2 cellular contexts compared by ENCODE assay signal in the genomic region with DNA sequence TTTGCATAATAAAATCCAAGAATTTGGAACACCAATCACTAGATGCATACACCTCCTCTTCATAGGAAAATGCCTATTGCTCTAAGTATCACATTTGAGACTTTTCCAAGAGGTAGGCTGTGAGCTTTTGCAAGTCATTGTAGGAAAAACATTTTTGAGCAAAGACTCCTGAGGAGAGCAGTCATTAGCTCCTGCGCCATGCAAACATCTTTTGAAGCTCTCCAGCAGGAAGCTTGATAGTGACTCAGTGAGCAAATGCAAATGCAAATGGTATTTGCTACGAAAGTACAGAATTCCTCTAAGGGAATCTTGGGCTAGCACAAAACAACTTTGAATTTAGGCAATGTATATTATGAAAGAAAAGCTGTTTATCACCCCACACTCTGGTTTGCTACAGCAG.
TF ChIP-seq lines count a peak whose summit lies in the region.

No MANE protein-coding gene starts in this region.

TF ChIP-seq in GM23338, 12 proteins besides CTCF, POLR2A, EP300 and RAD21:
- TF ChIP-seq, protein P1, sequence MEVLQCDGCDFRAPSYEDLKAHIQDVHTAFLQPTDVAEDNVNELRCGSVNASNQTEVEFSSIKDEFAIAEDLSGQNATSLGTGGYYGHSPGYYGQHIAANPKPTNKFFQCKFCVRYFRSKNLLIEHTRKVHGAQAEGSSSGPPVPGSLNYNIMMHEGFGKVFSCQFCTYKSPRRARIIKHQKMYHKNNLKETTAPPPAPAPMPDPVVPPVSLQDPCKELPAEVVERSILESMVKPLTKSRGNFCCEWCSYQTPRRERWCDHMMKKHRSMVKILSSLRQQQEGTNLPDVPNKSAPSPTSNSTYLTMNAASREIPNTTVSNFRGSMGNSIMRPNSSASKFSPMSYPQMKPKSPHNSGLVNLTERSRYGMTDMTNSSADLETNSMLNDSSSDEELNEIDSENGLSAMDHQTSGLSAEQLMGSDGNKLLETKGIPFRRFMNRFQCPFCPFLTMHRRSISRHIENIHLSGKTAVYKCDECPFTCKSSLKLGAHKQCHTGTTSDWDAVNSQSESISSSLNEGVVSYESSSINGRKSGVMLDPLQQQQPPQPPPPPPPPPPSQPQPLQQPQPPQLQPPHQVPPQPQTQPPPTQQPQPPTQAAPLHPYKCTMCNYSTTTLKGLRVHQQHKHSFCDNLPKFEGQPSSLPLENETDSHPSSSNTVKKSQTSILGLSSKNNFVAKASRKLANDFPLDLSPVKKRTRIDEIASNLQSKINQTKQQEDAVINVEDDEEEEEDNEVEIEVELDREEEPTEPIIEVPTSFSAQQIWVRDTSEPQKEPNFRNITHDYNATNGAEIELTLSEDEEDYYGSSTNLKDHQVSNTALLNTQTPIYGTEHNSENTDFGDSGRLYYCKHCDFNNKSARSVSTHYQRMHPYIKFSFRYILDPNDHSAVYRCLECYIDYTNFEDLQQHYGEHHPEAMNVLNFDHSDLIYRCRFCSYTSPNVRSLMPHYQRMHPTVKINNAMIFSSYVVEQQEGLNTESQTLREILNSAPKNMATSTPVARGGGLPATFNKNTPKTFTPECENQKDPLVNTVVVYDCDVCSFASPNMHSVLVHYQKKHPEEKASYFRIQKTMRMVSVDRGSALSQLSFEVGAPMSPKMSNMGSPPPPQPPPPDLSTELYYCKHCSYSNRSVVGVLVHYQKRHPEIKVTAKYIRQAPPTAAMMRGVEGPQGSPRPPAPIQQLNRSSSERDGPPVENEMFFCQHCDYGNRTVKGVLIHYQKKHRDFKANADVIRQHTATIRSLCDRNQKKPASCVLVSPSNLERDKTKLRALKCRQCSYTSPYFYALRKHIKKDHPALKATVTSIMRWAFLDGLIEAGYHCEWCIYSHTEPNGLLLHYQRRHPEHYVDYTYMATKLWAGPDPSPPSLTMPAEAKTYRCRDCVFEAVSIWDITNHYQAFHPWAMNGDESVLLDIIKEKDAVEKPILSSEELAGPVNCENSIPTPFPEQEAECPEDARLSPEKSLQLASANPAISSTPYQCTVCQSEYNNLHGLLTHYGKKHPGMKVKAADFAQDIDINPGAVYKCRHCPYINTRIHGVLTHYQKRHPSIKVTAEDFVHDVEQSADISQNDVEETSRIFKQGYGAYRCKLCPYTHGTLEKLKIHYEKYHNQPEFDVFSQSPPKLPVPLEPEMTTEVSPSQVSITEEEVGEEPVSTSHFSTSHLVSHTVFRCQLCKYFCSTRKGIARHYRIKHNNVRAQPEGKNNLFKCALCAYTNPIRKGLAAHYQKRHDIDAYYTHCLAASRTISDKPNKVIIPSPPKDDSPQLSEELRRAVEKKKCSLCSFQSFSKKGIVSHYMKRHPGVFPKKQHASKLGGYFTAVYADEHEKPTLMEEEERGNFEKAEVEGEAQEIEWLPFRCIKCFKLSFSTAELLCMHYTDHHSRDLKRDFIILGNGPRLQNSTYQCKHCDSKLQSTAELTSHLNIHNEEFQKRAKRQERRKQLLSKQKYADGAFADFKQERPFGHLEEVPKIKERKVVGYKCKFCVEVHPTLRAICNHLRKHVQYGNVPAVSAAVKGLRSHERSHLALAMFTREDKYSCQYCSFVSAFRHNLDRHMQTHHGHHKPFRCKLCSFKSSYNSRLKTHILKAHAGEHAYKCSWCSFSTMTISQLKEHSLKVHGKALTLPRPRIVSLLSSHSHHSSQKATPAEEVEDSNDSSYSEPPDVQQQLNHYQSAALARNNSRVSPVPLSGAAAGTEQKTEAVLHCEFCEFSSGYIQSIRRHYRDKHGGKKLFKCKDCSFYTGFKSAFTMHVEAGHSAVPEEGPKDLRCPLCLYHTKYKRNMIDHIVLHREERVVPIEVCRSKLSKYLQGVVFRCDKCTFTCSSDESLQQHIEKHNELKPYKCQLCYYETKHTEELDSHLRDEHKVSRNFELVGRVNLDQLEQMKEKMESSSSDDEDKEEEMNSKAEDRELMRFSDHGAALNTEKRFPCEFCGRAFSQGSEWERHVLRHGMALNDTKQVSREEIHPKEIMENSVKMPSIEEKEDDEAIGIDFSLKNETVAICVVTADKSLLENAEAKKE (CRISPR knock-in tag; IDR thresholded peaks at IDR 0.05) = peak; percentile 18; the same call in 1 of the 2 replicates
- TF ChIP-seq EZH2 (IDR thresholded peaks at IDR 0.05; ENCODE audit: low read depth, unreplicated experiment) (no peak), JUNB (IDR thresholded peaks at IDR 0.05; ENCODE audit: unreplicated experiment) (no peak)

TF ChIP-seq in WTC11, 78 proteins besides CTCF, POLR2A, EP300 and RAD21 (continued from another document):
- TF ChIP-seq, protein P2, sequence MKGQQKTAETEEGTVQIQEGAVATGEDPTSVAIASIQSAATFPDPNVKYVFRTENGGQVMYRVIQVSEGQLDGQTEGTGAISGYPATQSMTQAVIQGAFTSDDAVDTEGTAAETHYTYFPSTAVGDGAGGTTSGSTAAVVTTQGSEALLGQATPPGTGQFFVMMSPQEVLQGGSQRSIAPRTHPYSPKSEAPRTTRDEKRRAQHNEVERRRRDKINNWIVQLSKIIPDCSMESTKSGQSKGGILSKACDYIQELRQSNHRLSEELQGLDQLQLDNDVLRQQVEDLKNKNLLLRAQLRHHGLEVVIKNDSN (CRISPR knock-in tag; IDR thresholded peaks at IDR 0.05) = no peak
- no peak for TF ChIP-seq PREB (CRISPR knock-in tag; IDR thresholded peaks at IDR 0.05; ENCODE audit: borderline replicate concordance)
- no peak for TF ChIP-seq NR1H2 (CRISPR knock-in tag; IDR thresholded peaks at IDR 0.05)
- TF ChIP-seq, protein P3, sequence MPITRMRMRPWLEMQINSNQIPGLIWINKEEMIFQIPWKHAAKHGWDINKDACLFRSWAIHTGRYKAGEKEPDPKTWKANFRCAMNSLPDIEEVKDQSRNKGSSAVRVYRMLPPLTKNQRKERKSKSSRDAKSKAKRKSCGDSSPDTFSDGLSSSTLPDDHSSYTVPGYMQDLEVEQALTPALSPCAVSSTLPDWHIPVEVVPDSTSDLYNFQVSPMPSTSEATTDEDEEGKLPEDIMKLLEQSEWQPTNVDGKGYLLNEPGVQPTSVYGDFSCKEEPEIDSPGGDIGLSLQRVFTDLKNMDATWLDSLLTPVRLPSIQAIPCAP (CRISPR knock-in tag; IDR thresholded peaks at IDR 0.05) = no peak
- no peak for TF ChIP-seq ZNF263 (CRISPR knock-in tag; IDR thresholded peaks at IDR 0.05; ENCODE audit: low read depth)
- no peak for TF ChIP-seq NFATC4 (CRISPR knock-in tag; IDR thresholded peaks at IDR 0.05)
- TF ChIP-seq SP1 (CRISPR knock-in tag; conservative IDR thresholded peaks at IDR 0.05) = no peak
- no peak for TF ChIP-seq ZNF423 (CRISPR knock-in tag; IDR thresholded peaks at IDR 0.05)
